In the genomic region with DNA sequence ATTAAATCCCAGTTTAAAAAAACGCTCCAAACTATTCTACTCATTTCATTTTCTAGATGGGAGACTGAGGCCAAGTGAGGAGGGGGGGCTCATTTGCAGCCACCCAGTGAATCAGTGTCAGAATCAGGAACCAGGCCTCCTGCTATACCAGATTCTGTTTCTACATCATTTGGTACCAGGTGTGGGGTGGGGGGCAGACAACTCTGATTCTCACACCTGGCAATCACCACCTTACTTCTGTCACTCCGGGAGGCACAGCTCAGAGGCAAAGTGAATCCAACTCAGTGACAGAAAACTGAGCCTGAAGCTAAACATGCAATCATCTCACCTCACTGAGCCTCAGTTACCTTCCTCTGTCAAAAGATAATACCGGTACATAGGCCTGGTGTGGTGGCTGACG, we compare ENCODE assay signal across 15 cellular contexts.
"Had no signal": no experiment of that assay in that cellular context is flagged by ENCODE, and none has a peak within 500 bp of the region (broad histone marks: within the 10 kb centered on the region; RNA-seq: fewer than 3 reads in every experiment).

No MANE protein-coding gene starts in this region.

- H3K27ac Mint-ChIP-seq: activated CD8-positive, alpha-beta memory T cell treated with anti-CD3 and anti-CD28 coated beads, Interleukin-2, amount 10 ng/mL, durations not matched to agents 7 days and 5 days; mesothelial cell of epicardium; T-helper 2 cell treated with Interferon-gamma antibody and Interleukin-4, amounts not matched to agents 5 μg/mL and 100 μg/mL, for 36 hours had no signal

- ATAC-seq: activated CD8-positive, alpha-beta memory T cell treated with anti-CD3 and anti-CD28 coated beads, Interleukin-2, amount 10 ng/mL, durations not matched to agents 7 days and 5 days; activated T-cell treated with anti-CD3 and anti-CD28 coated beads, Interleukin-2, amount 50 U/mL, for 4 hours had no signal

- H3K4me3 Mint-ChIP-seq: activated CD8-positive, alpha-beta memory T cell treated with anti-CD3 and anti-CD28 coated beads, Interleukin-2, amount 10 ng/mL, durations not matched to agents 7 days and 5 days; activated T-cell treated with anti-CD3 and anti-CD28 coated beads, Interleukin-2, amount 50 U/mL, for 4 hours; mesothelial cell of epicardium; T-helper 2 cell treated with Interferon-gamma antibody and Interleukin-4, amounts not matched to agents 5 μg/mL and 100 μg/mL, for 36 hours had no signal

- H3K9me3 Mint-ChIP-seq: activated T-cell treated with anti-CD3 and anti-CD28 coated beads, Interleukin-2, amount 50 U/mL, for 4 hours; mesothelial cell of epicardium; T-helper 2 cell treated with Interferon-gamma antibody and Interleukin-4, amounts not matched to agents 5 μg/mL and 100 μg/mL, for 36 hours had no signal

- H3K4me3 ChIP-seq: dorsolateral prefrontal cortex had no signal

- H3K36me3 Mint-ChIP-seq: activated CD8-positive, alpha-beta memory T cell treated with anti-CD3 and anti-CD28 coated beads, Interleukin-2, amount 10 ng/mL, durations not matched to agents 7 days and 5 days; mesothelial cell of epicardium had no signal

- DNase-seq: activated CD4-positive, alpha-beta T cell treated with anti-CD3 and anti-CD28 coated beads, Interleukin-2, amount 50 U/mL, for 48 hours; activated CD4-positive, CD25-positive, alpha-beta regulatory T cell treated with anti-CD3 and anti-CD28 coated beads, Interleukin-2, amount 50 U/mL, for 72 hours; activated CD8-positive, alpha-beta memory T cell treated with anti-CD3 and anti-CD28 coated beads, Interleukin-2, amount 10 ng/mL, durations not matched to agents 7 days and 5 days; activated gamma-delta T cell treated with Interleukin-2 at 50 U/mL for 16 hours; activated T-cell treated with anti-CD3 and anti-CD28 coated beads, Interleukin-2, amount 50 U/mL, for 4 hours; aorta; dorsolateral prefrontal cortex; hippocampal formation; kidney glomerular epithelial cell; nucleus accumbens; stimulated activated CD4-positive, alpha-beta T cell treated with anti-CD3 and anti-CD28 coated beads, Interleukin-15, amount 100 ng/mL, for 24 hours; stimulated activated CD4-positive, alpha-beta T cell treated with anti-CD3 and anti-CD28 coated beads, Interleukin-4, amount 100 ng/mL, for 4 hours; SW 1271 had no signal

- H3K27me3 ChIP-seq: dorsolateral prefrontal cortex had no signal
